In genomic region chr6:137415127-137415833, GRCh38 we compare ENCODE assay signal across 8 cellular contexts.
A peak's percentile ranks its signal among the peaks of the same experiment; 100 is the strongest.
DNase-seq lines count a peak whose midpoint lies in the region; ATAC-seq and TF ChIP-seq lines count a peak whose summit lies in the region.

No MANE protein-coding gene starts in this region.

- no peaks in the 10 kb centered on the region for H3K9me3 ChIP-seq in CD4-positive, alpha-beta T cell (ENCODE audit: control insufficient read depth, low read length)
- no peaks in the 10 kb centered on the region for H3K9me3 ChIP-seq in left lung

- TF ChIP-seq CTCF in CD4-positive, alpha-beta T cell (IDR thresholded peaks at IDR 0.05) = peak; percentile 86
- TF ChIP-seq CTCF in coronary artery (IDR thresholded peaks at IDR 0.05) (peak; percentile 21), left lung (IDR thresholded peaks at IDR 0.05) (peak; percentile 53 to 67)

- H3K27me3 Mint-ChIP-seq in CD4-positive, alpha-beta T cell = peaks cover 4% of the 10 kb centered on the region

- intact Hi-C loops in CD4-positive, alpha-beta T cell (cut with DNase I, micrococcal nuclease) = loop anchor here (1.0 to 10.0 kb wide), 7 partner anchors 26 to 323 kb away; no protein-coding TSS in a partner anchor
- intact Hi-C loops in left lung (cut with DNase I) = loop anchor here in 1 of 2 donors (5.0 kb wide), 1 partner anchor 138 kb away; no protein-coding TSS in a partner anchor

- peak overlapping the region; percentile 70 for H3K4me3 ChIP-seq in coronary artery
- peak overlapping the region; percentile 29 to 36 for H3K4me3 ChIP-seq in left lung

- peak; percentile 30 to 62 (median 51) for DNase-seq in CD4-positive, alpha-beta T cell
- DNase-seq in KBM-7 = peak; percentile 82
- DNase-seq in activated CD4-positive, alpha-beta T cell treated with anti-CD3 and anti-CD28 coated beads for 48 hours = peak; percentile 71
- DNase-seq in coronary artery (ENCODE audit: low spot score) = peak; percentile 76
- DNase-seq in left lung = peak; percentile 50 to 66
- DNase-seq in stimulated activated CD4-positive, alpha-beta T cell treated with anti-CD3 and anti-CD28 coated beads, Interleukin-4, amount 100 ng/mL, for 24 hours = peak; percentile 67
- DNase-seq in DMS79 treated with DMSO at 0.1 percent for 48 hours (lab: John Stamatoyannopoulos, UW) = no peak

- H3K36me3 Mint-ChIP-seq in CD4-positive, alpha-beta T cell (ENCODE audit: low read depth) = no peaks in the 10 kb centered on the region

- ATAC-seq in CD4-positive, alpha-beta T cell (ENCODE audit: poor library complexity) = peak; percentile 91
- ATAC-seq in GM21390 (IDR thresholded peaks at IDR 0.05; ENCODE audit: unreplicated experiment) (peak; percentile 88), left lung (peak; percentile 98)

- no peaks in the 10 kb centered on the region for H3K9me3 Mint-ChIP-seq in CD4-positive, alpha-beta T cell

- peak overlapping the region; percentile 36 for H3K27ac ChIP-seq in CD4-positive, alpha-beta T cell (ENCODE audit: low read depth, low read length)
- H3K27ac ChIP-seq in coronary artery (peak overlapping the region; percentile 54 to 72), left lung (peak overlapping the region; percentile 48 to 79)

- CTCF ChIA-PET in CD4-positive, alpha-beta T cell (lab: Charles Lee) = interaction anchor here (0.6 to 1.5 kb wide), 16 partner anchors 8 to 321 kb away, joined by 3 to 14 read pairs (median 4); no protein-coding TSS in a partner anchor

- POLR2A ChIA-PET in CD4-positive, alpha-beta T cell (lab: Charles Lee) = interaction anchor here (0.5 to 1.1 kb wide), 13 partner anchors 9 to 321 kb away, joined by 3 to 16 read pairs (median 4); no protein-coding TSS in a partner anchor

- H3K4me3 Mint-ChIP-seq in CD4-positive, alpha-beta T cell = peak overlapping the region; percentile 85

- peaks cover 0 to 6% of the 10 kb centered on the region in 2 donors for H3K4me1 ChIP-seq in left lung

- H3K36me3 ChIP-seq in left lung = no peaks in the 10 kb centered on the region

- no peaks in the 10 kb centered on the region for H3K27me3 ChIP-seq in CD4-positive, alpha-beta T cell (ENCODE audit: control insufficient read depth, insufficient read depth, low read length)
- H3K27me3 ChIP-seq in left lung = peaks cover 5 to 23% of the 10 kb centered on the region in 2 donors

- peaks cover 13% of the 10 kb centered on the region for H3K4me1 Mint-ChIP-seq in CD4-positive, alpha-beta T cell (ENCODE audit: low read depth)

- peak overlapping the region; percentile 57 for H3K27ac Mint-ChIP-seq in CD4-positive, alpha-beta T cell

- in situ Hi-C loops in KBM-7 (cut with MboI; ENCODE audit: low pct_unique_long_range_greater_than_20kb, low sequenced_read_pairs) = no loop called here

Comparison
In these comparisons a context has a peak if more than half of its experiments do, and no peak if none do; other contexts are left out.
1. CTCF ChIP-seq: peak in every context shown above with its lines; median percentile 86 in CD4-positive, alpha-beta T cell; 60 in left lung; 21 in coronary artery.